In the genomic region with DNA sequence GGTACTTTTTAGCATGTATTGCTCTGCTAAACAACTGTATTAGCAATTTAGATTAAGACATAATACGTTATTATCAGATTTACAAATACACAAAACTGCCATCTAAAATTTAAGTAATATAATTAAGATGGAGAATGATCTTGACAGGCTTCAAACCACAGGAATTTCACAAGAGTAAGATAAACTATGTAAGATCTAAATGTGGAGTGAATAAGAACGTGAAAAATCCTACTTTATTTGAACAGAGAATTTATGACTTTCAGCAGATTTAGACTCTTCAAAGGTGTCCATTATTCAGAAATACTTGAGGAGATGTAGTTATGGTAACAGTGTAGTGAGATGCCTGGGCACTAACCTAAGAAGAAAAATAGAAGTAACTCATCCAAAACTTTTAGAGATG, we compare ENCODE assay signal across 17 cellular contexts.
"Had no signal": no experiment of that assay in that cellular context is flagged by ENCODE, and none has a peak within 500 bp of the region (broad histone marks: within the 10 kb centered on the region; RNA-seq: fewer than 3 reads in every experiment).

No MANE protein-coding gene starts in this region.

- H3K4me3 Mint-ChIP-seq: activated CD4-positive, alpha-beta T cell treated with anti-CD3 and anti-CD28 coated beads, Interleukin-2, amount 10 ng/mL, durations not matched to agents 7 days and 5 days; activated naive CD4-positive, alpha-beta T cell treated with anti-CD3 and anti-CD28 coated beads for 36 hours; activated T-cell treated with anti-CD3 and anti-CD28 coated beads, Interleukin-2, amount 50 U/mL, for 4 hours; effector memory CD8-positive, alpha-beta T cell; stimulated activated naive CD8-positive, alpha-beta T cell treated with anti-CD3 and anti-CD28 coated beads, Interleukin-15, Interleukin-2, amounts not matched to agents 100 ng/mL and 50 ng/mL, for 24 hours; T-helper 1 cell treated with Interleukin-12 subunit alpha and Interleukin-12 subunit beta and Interleukin-4 antibody, amounts not matched to agents 30 μg/mL and 1 μg/mL, for 36 hours had no signal

- H3K36me3 ChIP-seq: ascending aorta, right atrium auricular region, transverse colon, uterus had no signal

- H3K4me1 ChIP-seq: ascending aorta, right atrium auricular region, uterus had no signal

- H3K27ac ChIP-seq: ascending aorta, right atrium auricular region, transverse colon, uterus had no signal

- H3K27me3 Mint-ChIP-seq: activated CD4-positive, alpha-beta T cell treated with anti-CD3 and anti-CD28 coated beads, Interleukin-2, amount 10 ng/mL, durations not matched to agents 7 days and 5 days; effector memory CD8-positive, alpha-beta T cell; progenitor cell of endocrine pancreas; stimulated activated naive CD8-positive, alpha-beta T cell treated with anti-CD3 and anti-CD28 coated beads, Interleukin-15, Interleukin-2, amounts not matched to agents 100 ng/mL and 50 ng/mL, for 24 hours had no signal

- DNase-seq: activated CD4-positive, alpha-beta T cell treated with anti-CD3 and anti-CD28 coated beads, Interleukin-2, amount 10 ng/mL, durations not matched to agents 7 days and 5 days; activated CD8-positive, alpha-beta memory T cell treated with anti-CD3 and anti-CD28 coated beads, Interleukin-2, amount 50 U/mL, for 4 hours; activated naive CD4-positive, alpha-beta T cell treated with anti-CD3 and anti-CD28 coated beads for 36 hours; activated T-cell treated with anti-CD3 and anti-CD28 coated beads, Interleukin-2, amount 50 U/mL, for 4 hours; effector memory CD8-positive, alpha-beta T cell; hypothalamus; mammary epithelial cell; stimulated activated CD4-positive, alpha-beta T cell treated with anti-CD3 and anti-CD28 coated beads, Interleukin-2, amount 100 ng/mL, for 48 hours; transverse colon; uterus had no signal

- H3K4me3 ChIP-seq: ascending aorta, right atrium auricular region, transverse colon, uterus had no signal

- H3K27ac Mint-ChIP-seq: activated CD4-positive, alpha-beta T cell treated with anti-CD3 and anti-CD28 coated beads, Interleukin-2, amount 10 ng/mL, durations not matched to agents 7 days and 5 days; activated naive CD4-positive, alpha-beta T cell treated with anti-CD3 and anti-CD28 coated beads for 36 hours; effector memory CD8-positive, alpha-beta T cell; stimulated activated naive CD8-positive, alpha-beta T cell treated with anti-CD3 and anti-CD28 coated beads, Interleukin-15, Interleukin-2, amounts not matched to agents 100 ng/mL and 50 ng/mL, for 24 hours; T-helper 1 cell treated with Interleukin-12 subunit alpha and Interleukin-12 subunit beta and Interleukin-4 antibody, amounts not matched to agents 30 μg/mL and 1 μg/mL, for 36 hours had no signal

- H3K27me3 ChIP-seq: ascending aorta, right atrium auricular region, transverse colon, uterus had no signal

- H3K4me1 Mint-ChIP-seq: activated CD4-positive, alpha-beta T cell treated with anti-CD3 and anti-CD28 coated beads, Interleukin-2, amount 10 ng/mL, durations not matched to agents 7 days and 5 days had no signal

- H3K9me3 ChIP-seq: ascending aorta, uterus had no signal

- ATAC-seq: activated CD4-positive, CD25-positive, alpha-beta regulatory T cell treated with anti-CD3 and anti-CD28 coated beads, Interleukin-2, amount 50 U/mL, for 24 hours; activated T-cell treated with anti-CD3 and anti-CD28 coated beads, Interleukin-2, amount 50 U/mL, for 4 hours; effector memory CD8-positive, alpha-beta T cell; left lobe of liver had no signal
